Comparison of ENCODE assay signal across 18 cellular contexts in the genomic region with DNA sequence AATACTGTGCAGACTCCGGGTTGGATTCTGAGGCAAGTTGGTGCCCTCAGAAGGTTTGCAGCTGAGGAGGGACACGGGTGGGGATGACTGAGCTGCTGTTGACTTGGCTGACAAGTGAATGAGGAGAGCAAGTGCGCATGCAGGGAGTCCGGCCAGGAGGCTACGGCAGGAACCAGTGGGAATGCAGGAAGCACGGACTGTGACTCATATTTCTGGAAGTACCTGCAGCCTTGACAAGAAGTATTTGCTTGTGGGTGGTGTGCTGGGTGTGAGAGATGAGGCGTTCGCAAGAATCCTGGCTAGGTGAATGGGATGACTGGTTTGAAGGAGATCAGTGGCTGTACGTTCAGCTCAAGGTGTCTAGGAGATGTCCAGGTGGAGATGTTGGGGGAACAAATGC. TPM values are rescaled to one million over a fixed set of nuclear protein-coding genes. Genes with fewer than 3 reads are reported as not detected.
A peak's percentile ranks its signal among the peaks of the same experiment; 100 is the strongest.
DNase-seq lines count a peak whose midpoint lies in the region; ATAC-seq, FAIRE-seq and TF ChIP-seq lines count a peak whose summit lies in the region.
"Had no signal": no experiment of that assay in that cellular context is flagged by ENCODE, and none has a peak within 500 bp of the region (broad histone marks: within the 10 kb centered on the region; RNA-seq: fewer than 3 reads in every experiment).

No MANE protein-coding gene starts in this region.

- peak; percentile 98 for FAIRE-seq in urothelium cell line (lab: Jason Lieb, UNC)
- FAIRE-seq: GM19239 had no signal

- H3K27me3 ChIP-seq in mammary epithelial cell (ENCODE audit: insufficient read depth, low read length) (peaks cover 5% of the 10 kb centered on the region), lower lobe of right lung (ENCODE audit: low read depth) (no peaks in the 10 kb centered on the region), esophagus squamous epithelium (peaks cover 0 to 31% (median 0%) of the 10 kb centered on the region in 4 donors)

- H3K4me3 ChIP-seq in mammary epithelial cell (replicated peaks in 1 of 3; ENCODE audit: insufficient read depth in 1 of 3, low read depth in 2 of 3, low read length in 3 of 3), result no peak overlapping the region
- H3K4me3 ChIP-seq in lower lobe of right lung, result no peak overlapping the region
- no peak overlapping the region for H3K4me3 ChIP-seq in esophagus squamous epithelium
- H3K4me3 ChIP-seq: GM23338 had no signal

- H3K4me1 ChIP-seq in mammary epithelial cell (ENCODE audit: insufficient read depth, low read length) (peaks cover 9% of the 10 kb centered on the region), lower lobe of right lung (peaks cover 21% of the 10 kb centered on the region), esophagus squamous epithelium (peaks cover 6 to 31% (median 12%) of the 10 kb centered on the region in 3 donors)

- in situ Hi-C loops in mammary epithelial cell (cut with MboI; ENCODE audit: low sequenced_read_pairs in 2 of 2), result loop anchor here in 1 of 2 donors (10.0 kb wide), 1 partner anchor 46 kb away; no protein-coding TSS in a partner anchor

- CTCF ChIA-PET in mammary epithelial cell (lab: Charles Lee; ENCODE audit: low non-redundant PET), result no interaction called here

- H3K4me2 ChIP-seq in mammary epithelial cell (ENCODE audit: insufficient read depth, low read depth, low read length), result no peak overlapping the region
- H3K4me2 ChIP-seq: GM23338 had no signal

- dilution Hi-C loops in mammary epithelial cell (cut with HindIII; ENCODE audit: low sequenced_read_pairs), result no loop called here

- DNase-seq in HT1080 (ENCODE audit: low read depth) (peak; percentile 65), mammary epithelial cell (peak; percentile 88), lower lobe of right lung (peak; percentile 82), urothelium cell line (ENCODE audit: low spot score) (peak; percentile 93), COLO668 (lab: John Stamatoyannopoulos, UW; ENCODE audit: unreplicated experiment) (no peak), esophagus squamous epithelium (lab: John Stamatoyannopoulos, UW) (no peak)
- DNase-seq: activated naive CD4-positive, alpha-beta T cell treated with anti-CD3 and anti-CD28 coated beads for 36 hours; CD4-positive, alpha-beta T cell; effector CD8-positive, alpha-beta T cell; foreskin melanocyte; GDM1; NCI-H1417 treated with DMSO at 0.1 percent for 48 hours; NCI-H345; stimulated activated CD4-positive, alpha-beta T cell treated with anti-CD3 and anti-CD28 coated beads, Interleukin-15, amount 100 ng/mL, for 24 hours had no signal

- H3K9me3 ChIP-seq in mammary epithelial cell (replicated peaks; ENCODE audit: insufficient read depth, low read length), result no peaks in the 10 kb centered on the region
- no peaks in the 10 kb centered on the region for H3K9me3 ChIP-seq in lower lobe of right lung
- H3K9me3 ChIP-seq in esophagus squamous epithelium, result no peaks in the 10 kb centered on the region

- no peaks in the 10 kb centered on the region for H4K20me1 ChIP-seq in mammary epithelial cell (ENCODE audit: insufficient read depth, low read length)

- TF ChIP-seq POLR2A in esophagus squamous epithelium (IDR thresholded peaks at IDR 0.05), result no peak

- H3K79me2 ChIP-seq in mammary epithelial cell (ENCODE audit: insufficient read depth, low read length), result no peaks in the 10 kb centered on the region

- ATAC-seq in lower lobe of right lung (peak; percentile 82 to 93), GM21515 (IDR thresholded peaks at IDR 0.05; ENCODE audit: unreplicated experiment) (no peak)
- ATAC-seq: GM23338 had no signal

- intact Hi-C loops in mammary epithelial cell (cut with micrococcal nuclease) (no loop called here), lower lobe of right lung (cut with DNase I) (no loop called here), esophagus squamous epithelium (cut with DNase I) (no loop called here)

- TF ChIP-seq CTCF in mammary epithelial cell (conservative IDR thresholded peaks at IDR 0.05 in 1 of 2, IDR thresholded peaks at IDR 0.05 in 1 of 2; ENCODE audit: extremely low read depth in 1 of 2, insufficient read depth in 1 of 2, low read depth in 1 of 2, low read length in 2 of 2) (no peak), lower lobe of right lung (IDR thresholded peaks at IDR 0.05) (no peak), esophagus squamous epithelium (IDR thresholded peaks at IDR 0.05) (no peak)

- peak overlapping the region; percentile 57 for H2AFZ ChIP-seq in mammary epithelial cell (ENCODE audit: low read depth, low read length)
- H2AFZ ChIP-seq: GM23338 had no signal

- no peak overlapping the region for H3K9ac ChIP-seq in mammary epithelial cell (ENCODE audit: insufficient read depth, low read length)

- no TSS peak for BruUV-seq in mammary epithelial cell (replicated peaks; lab: Mats Ljungman, UMichigan)

- H3K27ac ChIP-seq in mammary epithelial cell (ENCODE audit: insufficient read depth, low read depth, low read length) (no peak overlapping the region), lower lobe of right lung (peak overlapping the region; percentile 58), esophagus squamous epithelium (no peak overlapping the region)

- 15% methylated on average over 9 of the region's 9 CpGs for WGBS in mammary epithelial cell (ENCODE audit: low coverage, missing lambda C conversion rate)
- WGBS in esophagus squamous epithelium, 2 donors, result 25 to 35% methylated on average over 9 of the region's 9 CpGs

- no peaks in the 10 kb centered on the region for H3K36me3 ChIP-seq in mammary epithelial cell (ENCODE audit: insufficient read depth, low read length)
- no peaks in the 10 kb centered on the region for H3K36me3 ChIP-seq in lower lobe of right lung
- H3K36me3 ChIP-seq in esophagus squamous epithelium, result no peaks in the 10 kb centered on the region

RNA-seq across cellular contexts. Expression of gene FXYD4, which starts 30.8 kb away (rescaled TPM):
- not detected in 2 replicates for total RNA-seq in HT1080 (2014; rRNA removed; shearing (Covaris generic))
- polyA plus RNA-seq in HT1080 (2015; cell fraction: cytosol; rRNA removed), result not detected in 2 replicates
- not detected in 2 replicates for polyA plus RNA-seq in HT1080 (2015; cell fraction: nucleus; rRNA removed)
- total RNA-seq in mammary epithelial cell (not detected), lower lobe of right lung (not detected), esophagus squamous epithelium (not detected)
- not detected for polyA plus RNA-seq in mammary epithelial cell
- polyA minus RNA-seq in mammary epithelial cell, result not detected
- total RNA-seq: activated naive CD4-positive, alpha-beta T cell treated with anti-CD3 and anti-CD28 coated beads for 36 hours; CD4-positive, alpha-beta T cell; GM23338; temporal lobe had no signal
- polyA plus RNA-seq: GM23338 had no signal

Comparison
In these comparisons a context has a peak if more than half of its experiments do, and no peak if none do; other contexts are left out.
1. DNase-seq: peak in HT1080 (single experiment), mammary epithelial cell (single experiment), lower lobe of right lung (single experiment) and urothelium cell line (single experiment); none in COLO668 (single experiment) and esophagus squamous epithelium (single experiment).